In genomic region chr16:73058221-73058615, GRCh38 we compare ENCODE assay signal across 8 cellular contexts. TPM values are rescaled to one million over a fixed set of nuclear protein-coding genes. Genes with fewer than 3 reads are reported as not detected.
DNase-seq lines count a peak whose midpoint lies in the region; ATAC-seq and TF ChIP-seq lines count a peak whose summit lies in the region.

No MANE protein-coding gene starts in this region.

- H3K36me3 ChIP-seq in Caco-2 (ENCODE audit: control insufficient read depth, insufficient read depth, low read length), result no peaks in the 10 kb centered on the region
- H3K36me3 ChIP-seq in SJSA1, result no peaks in the 10 kb centered on the region
- H3K36me3 ChIP-seq in endodermal cell (ENCODE audit: control insufficient read depth, insufficient read depth, low read length), result no peaks in the 10 kb centered on the region

- POLR2A ChIA-PET in Caco-2 (lab: Charles Lee), result interaction anchor here (0.6 to 0.7 kb wide), 3 partner anchors 11 to 32 kb away, joined by 4 to 11 read pairs (median 5); no protein-coding TSS in a partner anchor
- POLR2A ChIA-PET in naive thymus-derived CD8-positive, alpha-beta T cell (lab: Charles Lee), result no interaction called here

- H3K27me3 Mint-ChIP-seq in Caco-2 (ENCODE audit: insufficient read depth, unreplicated experiment) (no peaks in the 10 kb centered on the region), endodermal cell (ENCODE audit: insufficient read depth) (peaks cover 46% of the 10 kb centered on the region)
- H3K27me3 Mint-ChIP-seq in naive thymus-derived CD8-positive, alpha-beta T cell, result peaks cover 35 to 61% (median 57%) of the 10 kb centered on the region in 5 donors

- H3K27ac Mint-ChIP-seq in Caco-2 (ENCODE audit: unreplicated experiment) (no peak overlapping the region), endodermal cell (no peak overlapping the region)
- no peak overlapping the region for H3K27ac Mint-ChIP-seq in naive thymus-derived CD8-positive, alpha-beta T cell

- CTCF ChIA-PET in Caco-2 (lab: Charles Lee), result interaction anchor here (0.7 kb wide), 2 partner anchors 103 to 886 kb away, joined by 3 read pairs; partner anchors contain the start of gene PMFBP1

- WGBS in endodermal cell (ENCODE audit: insufficient coverage in 1 of 2, insufficient read length in 1 of 2), 2 experiments, result 0% methylated on average over 54 of the region's 61 CpGs; no CpG with 5 or more reads in 1 of the 2 experiments

- DNase-seq in Caco-2 (peak; percentile 63 to 78), SJSA1 (ENCODE audit: low read depth in 1 of 2, low spot score in 2 of 2) (no peak), endodermal cell (peak; percentile 69), occipital lobe (lab: John Stamatoyannopoulos, UW) (no peak)
- DNase-seq in naive thymus-derived CD8-positive, alpha-beta T cell, result no peak
- DNase-seq in NK-92 treated with Interleukin-12 subunit alpha and Interleukin-12 subunit beta, amount 100 ng/mL, for 24 hours (lab: John Stamatoyannopoulos, UW), result no peak

- peaks cover 42% of the 10 kb centered on the region for H3K4me1 ChIP-seq in Caco-2
- peaks cover 52% of the 10 kb centered on the region for H3K4me1 ChIP-seq in SJSA1 (replicated peaks)
- H3K4me1 ChIP-seq in endodermal cell (ENCODE audit: control insufficient read depth, insufficient read depth, low read length), result peaks cover 6% of the 10 kb centered on the region

- H3K27ac ChIP-seq in SJSA1 (peak overlapping the region; percentile 65), endodermal cell (ENCODE audit: low read depth, low read length) (peak overlapping the region; percentile 74)

- no peak overlapping the region for H3K9ac ChIP-seq in endodermal cell (ENCODE audit: extremely low read depth, low read length, poor library complexity, severe bottlenecking)

- no peaks in the 10 kb centered on the region for H3K27me3 ChIP-seq in Caco-2 (replicated peaks; ENCODE audit: control insufficient read depth, insufficient read depth, low read length)
- H3K27me3 ChIP-seq in SJSA1 (replicated peaks), result no peaks in the 10 kb centered on the region
- H3K27me3 ChIP-seq in endodermal cell (ENCODE audit: control insufficient read depth, insufficient read depth, low read length, poor library complexity, severe bottlenecking), result peaks cover 88% of the 10 kb centered on the region

- intact Hi-C loops in Caco-2 (cut with micrococcal nuclease; ENCODE audit: unreplicated experiment), result loop anchor here (5.0 kb wide), 1 partner anchor 114 kb away; no protein-coding TSS in a partner anchor

- no peak for TF ChIP-seq CTCF in Caco-2 (IDR thresholded peaks at IDR 0.05; ENCODE audit: insufficient read depth in 1 of 2, low read depth in 1 of 2, low read length in 1 of 2, severe bottlenecking in 1 of 2, unreplicated experiment in 1 of 2)
- TF ChIP-seq CTCF in endodermal cell (conservative IDR thresholded peaks at IDR 0.05), result no peak

- H3K4me1 Mint-ChIP-seq in Caco-2 (ENCODE audit: low read depth, unreplicated experiment) (peaks cover 52% of the 10 kb centered on the region), endodermal cell (peaks cover 18% of the 10 kb centered on the region)
- peaks cover 11 to 41% (median 21%) of the 10 kb centered on the region in 4 donors for H3K4me1 Mint-ChIP-seq in naive thymus-derived CD8-positive, alpha-beta T cell

- H3K4me3 ChIP-seq in Caco-2 (ENCODE audit: low read depth, low read length) (peak overlapping the region; percentile 58), SJSA1 (peak overlapping the region; percentile 78), endodermal cell (ENCODE audit: low read length) (no peak overlapping the region)

- peak; percentile 76 for ATAC-seq in GM19035 (IDR thresholded peaks at IDR 0.05; ENCODE audit: unreplicated experiment)
- ATAC-seq in HG03066 (IDR thresholded peaks at IDR 0.05; ENCODE audit: low read depth, unreplicated experiment), result peak; percentile 65
- peak in 1 of 2 donors; percentile 59 for ATAC-seq in naive thymus-derived CD8-positive, alpha-beta T cell

- H3K36me3 Mint-ChIP-seq in Caco-2 (ENCODE audit: insufficient read depth, unreplicated experiment), result peaks cover 18% of the 10 kb centered on the region
- H3K36me3 Mint-ChIP-seq in endodermal cell (ENCODE audit: low read depth), result no peaks in the 10 kb centered on the region
- H3K36me3 Mint-ChIP-seq in naive thymus-derived CD8-positive, alpha-beta T cell, result peaks cover 2 to 5% (median 2%) of the 10 kb centered on the region in 3 donors

- H3K9me3 ChIP-seq in Caco-2 (no peaks in the 10 kb centered on the region), SJSA1 (replicated peaks) (no peaks in the 10 kb centered on the region), endodermal cell (ENCODE audit: control insufficient read depth, low read length) (no peaks in the 10 kb centered on the region)

- H3K4me3 Mint-ChIP-seq in Caco-2 (ENCODE audit: unreplicated experiment) (peak overlapping the region; percentile 91), endodermal cell (peak overlapping the region; percentile 63)
- H3K4me3 Mint-ChIP-seq in naive thymus-derived CD8-positive, alpha-beta T cell, result peak overlapping the region in 7 of 10 donors; percentile 2 to 80 (median 52)

- no TSS peak for BruUV-seq in Caco-2 (replicated peaks; lab: Mats Ljungman, UMichigan)

- H3K9me3 Mint-ChIP-seq in Caco-2 (ENCODE audit: unreplicated experiment) (no peaks in the 10 kb centered on the region), endodermal cell (no peaks in the 10 kb centered on the region)
- H3K9me3 Mint-ChIP-seq in naive thymus-derived CD8-positive, alpha-beta T cell, result peaks cover 0 to 4% (median 0%) of the 10 kb centered on the region in 9 donors

RNA-seq across cellular contexts. Expression of gene ZFHX3, which starts 10.3 kb away (rescaled TPM):
- total RNA-seq in Caco-2 (2022) (39.9 TPM in 2 replicates), endodermal cell (1 to 10 TPM in 1 of 2 donors, under 1 TPM in 1; 0.79 to 2.2 TPM), occipital lobe (2.3 TPM)
- total RNA-seq in SJSA1 (2014; rRNA removed; shearing (Covaris generic)), result 2.1 and 2.3 TPM in 2 replicates
- 9.3 TPM for polyA plus RNA-seq in endodermal cell (2013, experiment 1 of 2)
- 10.4 TPM for polyA plus RNA-seq in endodermal cell (2013, experiment 2 of 2)
- under 1 TPM; 0.34 to 0.38 TPM for total RNA-seq in naive thymus-derived CD8-positive, alpha-beta T cell
- under 1 TPM in 1 of 3 donors, not detected in 2; 0.05 TPM for polyA plus RNA-seq in naive thymus-derived CD8-positive, alpha-beta T cell

Comparison
In these comparisons a context has a peak if more than half of its experiments do, and no peak if none do; other contexts are left out.
1. DNase-seq: peak in Caco-2 (2 of 2) and endodermal cell (single experiment); none in SJSA1 (0 of 2), naive thymus-derived CD8-positive, alpha-beta T cell (0 of 10), NK-92 treated with Interleukin-12 subunit alpha and Interleukin-12 subunit beta, amount 100 ng/mL, for 24 hours (single experiment) and occipital lobe (single experiment).
2. RNA of gene ZFHX3, which starts 10.3 kb away (total RNA-seq): 39.9 TPM in Caco-2; 2.3 TPM in occipital lobe (single experiment), 2.1 to 2.3 TPM in SJSA1, 0.79 to 2.2 TPM in endodermal cell and 0.34 to 0.38 TPM in naive thymus-derived CD8-positive, alpha-beta T cell; every median in the first group is over 10 times any median in the second.
3. Peak in every context shown above with its lines, with median percentiles within 50 percentile points of each other: H3K4me3 Mint-ChIP-seq.